ENCODE assay signal across 11 cellular contexts in the genomic region with DNA sequence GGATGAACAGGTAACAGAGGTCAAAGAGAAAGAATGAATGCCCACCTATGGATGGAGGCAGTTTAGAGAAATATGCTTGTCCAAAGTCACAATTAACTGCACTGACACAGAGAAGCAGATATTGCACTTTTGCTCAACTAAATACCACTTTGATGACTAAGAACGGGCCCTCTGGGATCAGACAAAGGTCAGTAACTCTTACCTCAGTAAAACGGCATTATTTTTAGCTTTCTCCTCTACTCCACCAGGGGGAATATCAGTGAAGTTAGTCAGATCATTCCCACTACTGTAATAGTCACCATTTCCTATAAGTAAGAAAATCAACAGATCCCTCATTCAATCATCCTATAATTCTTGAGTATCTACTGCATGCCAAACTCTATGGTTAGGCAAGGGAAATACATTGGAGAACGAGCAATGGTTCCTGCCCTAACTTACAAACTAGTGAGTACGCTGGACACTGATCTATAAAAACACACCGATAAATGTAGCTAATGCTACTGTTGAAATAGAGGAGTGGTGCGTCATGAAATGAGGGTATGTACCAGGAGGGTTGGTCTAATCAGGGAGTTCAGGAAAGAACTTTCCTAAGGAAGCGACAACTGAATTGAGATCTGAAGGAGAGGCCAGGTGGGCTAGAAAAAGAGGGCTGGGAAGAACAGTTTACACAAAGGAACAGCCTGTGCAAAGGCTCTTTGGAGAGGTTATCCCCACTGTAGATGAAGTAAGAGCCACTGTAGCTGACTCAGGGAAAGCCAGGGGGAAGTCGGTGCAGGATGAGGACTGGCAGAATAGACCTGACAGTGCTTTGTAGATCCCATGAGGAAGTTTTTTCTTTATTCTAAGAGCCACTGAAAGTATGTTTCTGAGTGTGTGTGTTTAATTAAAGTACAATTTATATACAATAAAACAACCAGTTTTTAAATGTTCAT. TPM values are rescaled to one million over a fixed set of nuclear protein-coding genes. Genes with fewer than 3 reads are reported as not detected.
DNase-seq lines count a peak whose midpoint lies in the region; ATAC-seq, FAIRE-seq and TF ChIP-seq lines count a peak whose summit lies in the region.
"Had no signal": no experiment of that assay in that cellular context is flagged by ENCODE, and none has a peak within 500 bp of the region (broad histone marks: within the 10 kb centered on the region; RNA-seq: fewer than 3 reads in every experiment).

No MANE protein-coding gene starts in this region.

- H3K36me3 ChIP-seq in K562 (ENCODE audit: control insufficient read depth, insufficient read depth, low read length) (peaks cover 86% of the 10 kb centered on the region), left lung (peaks cover 0 to 85% of the 10 kb centered on the region in 2 donors)
- H3K36me3 ChIP-seq: neutrophil had no signal

- TF ChIP-seq RAD21 in A549 (conservative IDR thresholded peaks at IDR 0.05 in 1 of 2, IDR thresholded peaks at IDR 0.05 in 1 of 2) (0 out of 5 replicates have a peak, but pooled peaks of 1 of the 2 experiments have one; percentile 22), K562 (CRISPR knock-in tag; conservative IDR thresholded peaks at IDR 0.05 in 1 of 2, IDR thresholded peaks at IDR 0.05 in 1 of 2) (peak in 1 of 2 experiments; percentile 49; a peak in 2 of 4 replicates)

- H3K4me1 ChIP-seq in A549: peaks cover 24% of the 10 kb centered on the region
- H3K4me1 ChIP-seq in K562 (replicated peaks in 1 of 2; ENCODE audit: control insufficient read depth in 2 of 2, insufficient read depth in 2 of 2, low read length in 2 of 2): peaks cover 0 to 33% of the 10 kb centered on the region in 2 experiments; a peak in 2 of 5 replicates
- H3K4me1 ChIP-seq in left lung: no peaks in the 10 kb centered on the region
- H3K4me1 ChIP-seq: testis had no signal

- H3K4me2 ChIP-seq in A549: peak overlapping the region; percentile 79
- H3K4me2 ChIP-seq in K562 (ENCODE audit: insufficient read depth, low read length): no peak overlapping the region

- intact Hi-C loops in K562 (cut with micrococcal nuclease): loop anchor here (1.0 kb wide), 1 partner anchor 30 kb away; no protein-coding TSS in a partner anchor
- intact Hi-C loops in left lung (cut with DNase I): no loop called here

- BruUV-seq in K562 (replicated peaks; lab: Mats Ljungman, UMichigan): no TSS peak

- peak overlapping the region; percentile 63 to 80; a peak in 5 of 6 replicates for H3K27ac ChIP-seq in A549
- H3K27ac ChIP-seq in K562 (ENCODE audit: extremely low read depth, low read depth, low read length): 0 out of 3 replicates have a peak overlapping the region, but pooled peaks have one; percentile 18
- H3K27ac ChIP-seq in left lung: no peak overlapping the region
- H3K27ac ChIP-seq in substantia nigra (ENCODE audit: low read depth, low read length, poor library complexity, severe bottlenecking): no peak overlapping the region
- H3K27ac ChIP-seq: neutrophil, testis had no signal

- 0 out of 3 replicates have a peak, but pooled peaks have one; percentile 21 for TF ChIP-seq CTCF in A549 (IDR thresholded peaks at IDR 0.05)
- TF ChIP-seq CTCF in K562 (IDR thresholded peaks at IDR 0.05 in 2 of 3, conservative IDR thresholded peaks at IDR 0.05 in 1 of 3; ENCODE audit: insufficient read depth in 2 of 3, low read depth in 1 of 3, low read length in 3 of 3): peak; percentile 29 to 42 (median 31); a peak in 3 of 6 replicates
- no peak for TF ChIP-seq CTCF in left lung (IDR thresholded peaks at IDR 0.05)

- FAIRE-seq in A549 (lab: Jason Lieb, UNC): no peak
- no peak for FAIRE-seq in K562 (lab: Jason Lieb, UNC)

- TF ChIP-seq EP300 in A549 (IDR thresholded peaks at IDR 0.05) (no peak), K562 (IDR thresholded peaks at IDR 0.05; ENCODE audit: low read length) (no peak)

- in situ Hi-C loops in K562 (cut with MboI): no loop called here

- H2AFZ ChIP-seq in K562 (ENCODE audit: low read depth, low read length): no peak overlapping the region

- H3K4me3 ChIP-seq in A549 (no peak overlapping the region), K562 (no peak overlapping the region), left lung (no peak overlapping the region)
- H3K4me3 ChIP-seq: testis had no signal

- H3K79me2 ChIP-seq in K562 (ENCODE audit: control insufficient read depth, insufficient read depth, low read length): no peaks in the 10 kb centered on the region

- 44% methylated on average over 8 of the region's 8 CpGs for WGBS in A549 (ENCODE audit: missing lambda C conversion rate)
- WGBS in K562 (ENCODE audit: insufficient coverage, low coverage, missing lambda C conversion rate): 55% methylated on average over 8 of the region's 8 CpGs

- TF ChIP-seq POLR2A in A549 (IDR thresholded peaks at IDR 0.05; ENCODE audit: low read length): no peak
- TF ChIP-seq POLR2A in K562 (conservative IDR thresholded peaks at IDR 0.05): no peak

- H3K9me3 ChIP-seq in A549: no peaks in the 10 kb centered on the region
- H3K9me3 ChIP-seq in K562 (replicated peaks; ENCODE audit: control insufficient read depth, insufficient read depth, low read depth, low read length): no peaks in the 10 kb centered on the region
- no peaks in the 10 kb centered on the region for H3K9me3 ChIP-seq in left lung
- H3K9me3 ChIP-seq: neutrophil, testis had no signal

- no peak overlapping the region for H3K9ac ChIP-seq in K562 (ENCODE audit: insufficient read depth in 1 of 2, low read depth in 2 of 2, low read length in 2 of 2)

- POLR2A ChIA-PET in A549 (lab: Yijun Ruan, JAX) (interaction anchor here (1.0 to 1.3 kb wide), 2 partner anchors 10 to 108 kb away, joined by 3 to 6 read pairs; a partner anchor contains a TSS), K562 (lab: Yijun Ruan, JAX) (interaction anchor here (0.7 to 2.6 kb wide), 6 partner anchors 9 to 782 kb away, joined by 3 to 15 read pairs (median 3); a partner anchor contains a TSS)

- no peaks in the 10 kb centered on the region for H3K9me1 ChIP-seq in K562 (ENCODE audit: control insufficient read depth, insufficient read depth, low read length)

- H3K27me3 ChIP-seq in K562 (ENCODE audit: control insufficient read depth in 2 of 2, insufficient read depth in 2 of 2, low read length in 2 of 2) (no peaks in the 10 kb centered on the region), left lung (no peaks in the 10 kb centered on the region)
- H3K27me3 ChIP-seq: neutrophil, testis had no signal

- ATAC-seq in A549 (peak; percentile 98), K562 (peak; percentile 81), left lung (peak; percentile 53)

- DNase-seq in A549 (ENCODE audit: low read depth in 1 of 2, low spot score in 1 of 2) (peak; percentile 61 to 68), HT-29 (ENCODE audit: low spot score) (peak; percentile 43), K562 (ENCODE audit: extremely low read depth in 1 of 4, low spot score in 3 of 4) (peak in 2 of 4 experiments; percentile 45 to 46), left lung (no peak), NCI-H524 (lab: John Stamatoyannopoulos, UW) (no peak), NCI-H187 treated with DMSO at 0.1 percent for 48 hours (lab: John Stamatoyannopoulos, UW) (no peak), nucleus accumbens (lab: John Stamatoyannopoulos, UW) (no peak), substantia nigra (lab: John Stamatoyannopoulos, UW) (no peak)
- DNase-seq: DMS 273 treated with DMSO at 0.1 percent for 48 hours, testis had no signal

- H4K20me1 ChIP-seq in K562 (replicated peaks; ENCODE audit: control insufficient read depth, insufficient read depth, low read length): no peaks in the 10 kb centered on the region

- CTCF ChIA-PET in A549 (lab: Yijun Ruan, JAX): interaction anchor here (0.7 to 3.1 kb wide), 8 partner anchors 9 to 84 kb away, joined by 3 to 12 read pairs (median 5); a partner anchor contains a TSS
- CTCF ChIA-PET in K562 (lab: Yijun Ruan, JAX; ENCODE audit: low intra/inter-chr PET ratio): no interaction called here

RNA-seq across cellular contexts. Expression of a gene that starts 9.2 kb away (rescaled TPM):
- 48.1 and 50.8 TPM in 2 replicates for polyA plus RNA-seq in A549 (2011; rRNA removed)
- 20.4 and 24.1 TPM in 2 replicates for polyA plus RNA-seq in A549 (2012; cell fraction: cytosol; rRNA removed)
- polyA plus RNA-seq in A549 (2012; cell fraction: nucleus; rRNA removed): 11.7 and 13.6 TPM in 2 replicates
- polyA plus RNA-seq in A549 (2017; fragmentation: RNase III; extraction: RNeasy Plus Mini Kit Qiagen cat#74134 plus additional on column Dnase treatment): 65.0 to 73.6 TPM (median 68.9 TPM) in 3 replicates
- 25.6 and 32.4 TPM in 2 replicates for polyA minus RNA-seq in A549 (2011; rRNA and poly(A)+ RNA removed)
- 0.10 and 2.0 TPM in 2 replicates for total RNA-seq in HT-29 (2014; rRNA removed; shearing (Covaris generic))
- total RNA-seq in K562 (2011; cell fraction: chromatin; rRNA removed; ENCODE audit: low replicate concordance): 61.5 and 71.7 TPM in 2 replicates
- total RNA-seq in K562 (2011; cell fraction: nucleolus; rRNA removed): 29.9 and 41.3 TPM in 2 replicates
- 42.9 and 50.0 TPM in 2 replicates for total RNA-seq in K562 (2011; cell fraction: nucleoplasm; rRNA removed)
- 142 and 150 TPM in 2 replicates for total RNA-seq in K562 (2014; rRNA removed)
- 157 and 171 TPM in 2 replicates for total RNA-seq in K562 (2014; rRNA removed; fragmentation: Illumina TruSeq; extraction: Trizol)
- 141 and 142 TPM in 2 replicates for total RNA-seq in K562 (2015; rRNA removed; fragmentation: Illumina TruSeq; extraction: Trizol)
- 101 and 104 TPM in 2 replicates for total RNA-seq in K562 (2021)
- polyA plus RNA-seq in K562 (2011; rRNA removed): 62.1 and 80.7 TPM in 2 replicates
- 51.6 and 74.1 TPM in 2 replicates for polyA plus RNA-seq in K562 (2011; cell fraction: cytosol; rRNA removed)
- polyA plus RNA-seq in K562 (2011; cell fraction: nucleus; rRNA removed): 59.0 and 69.0 TPM in 2 replicates
- polyA plus RNA-seq in K562 (2012): 92.5 and 178 TPM in 2 replicates
- 179 and 228 TPM in 2 replicates for polyA plus RNA-seq in K562 (2014; fragmentation: Illumina TruSeq; extraction: Trizol)
- polyA plus RNA-seq in K562 (2014; fragmentation: Nextera tagmentation; extraction: Ambion mirVana): 100 to 1,000 TPM; 332 to 377 TPM
- 88.9 and 114 TPM in 2 replicates for polyA plus RNA-seq in K562 (2014; rRNA removed)
- 134 and 145 TPM in 2 replicates for polyA minus RNA-seq in K562 (2011; rRNA and poly(A)+ RNA removed)
- 41.0 and 57.7 TPM in 2 replicates for polyA minus RNA-seq in K562 (2011; cell fraction: cytosol; rRNA and poly(A)+ RNA removed)
- 22.3 and 36.7 TPM in 2 replicates for polyA minus RNA-seq in K562 (2011; cell fraction: nucleus; rRNA and poly(A)+ RNA removed)
- total RNA-seq in left lung: 10 to 100 TPM; 34.4 to 42.0 TPM

RNA-seq across cellular contexts. Expression of a gene that starts 47.3 kb away (rescaled TPM):
- not detected in 2 replicates for polyA plus RNA-seq in A549 (2011; rRNA removed)
- polyA plus RNA-seq in A549 (2012; cell fraction: cytosol; rRNA removed): not detected in 2 replicates
- polyA plus RNA-seq in A549 (2012; cell fraction: nucleus; rRNA removed): not detected in 2 replicates
- polyA plus RNA-seq in A549 (2017; fragmentation: RNase III; extraction: RNeasy Plus Mini Kit Qiagen cat#74134 plus additional on column Dnase treatment): not detected in 3 replicates
- not detected in 2 replicates for polyA minus RNA-seq in A549 (2011; rRNA and poly(A)+ RNA removed)
- total RNA-seq in HT-29 (2014; rRNA removed; shearing (Covaris generic)): not detected in 2 replicates
- not detected in 2 replicates for total RNA-seq in K562 (2011; cell fraction: chromatin; rRNA removed; ENCODE audit: low replicate concordance)
- not detected in 2 replicates for total RNA-seq in K562 (2011; cell fraction: nucleolus; rRNA removed)
- not detected in 2 replicates for total RNA-seq in K562 (2011; cell fraction: nucleoplasm; rRNA removed)
- total RNA-seq in K562 (2014; rRNA removed): not detected in 2 replicates
- total RNA-seq in K562 (2014; rRNA removed; fragmentation: Illumina TruSeq; extraction: Trizol): not detected in 2 replicates
- total RNA-seq in K562 (2015; rRNA removed; fragmentation: Illumina TruSeq; extraction: Trizol): not detected in 2 replicates
- not detected in 2 replicates for total RNA-seq in K562 (2021)
- not detected in 2 replicates for polyA plus RNA-seq in K562 (2011; rRNA removed)
- not detected in 2 replicates for polyA plus RNA-seq in K562 (2011; cell fraction: cytosol; rRNA removed)
- polyA plus RNA-seq in K562 (2011; cell fraction: nucleus; rRNA removed): not detected in 2 replicates
- not detected in 2 replicates for polyA plus RNA-seq in K562 (2012)
- not detected in 2 replicates for polyA plus RNA-seq in K562 (2014; fragmentation: Illumina TruSeq; extraction: Trizol)
- polyA plus RNA-seq in K562 (2014; fragmentation: Nextera tagmentation; extraction: Ambion mirVana): not detected
- not detected in 2 replicates for polyA plus RNA-seq in K562 (2014; rRNA removed)
- not detected in 2 replicates for polyA minus RNA-seq in K562 (2011; rRNA and poly(A)+ RNA removed)
- not detected in 2 replicates for polyA minus RNA-seq in K562 (2011; cell fraction: cytosol; rRNA and poly(A)+ RNA removed)
- polyA minus RNA-seq in K562 (2011; cell fraction: nucleus; rRNA and poly(A)+ RNA removed): not detected in 2 replicates
- total RNA-seq in left lung: not detected

Comparison
In these comparisons a context has a peak if more than half of its experiments do, and no peak if none do; other contexts are left out.
1. DNase-seq: peak in A549 (2 of 2) and HT-29 (single experiment); none in left lung (0 of 2), NCI-H524 (0 of 2), NCI-H187 treated with DMSO at 0.1 percent for 48 hours (single experiment), nucleus accumbens (0 of 56) and substantia nigra (0 of 49).
2. H3K27ac ChIP-seq: peak in A549 (2 of 2) and K562 (single experiment); none in left lung (0 of 2) and substantia nigra (single experiment).
3. CTCF ChIP-seq: peak in A549 (single experiment) and K562 (3 of 3); none in left lung (0 of 2).
4. RNA of a gene that starts 9.2 kb away (total RNA-seq): 29.9 to 171 TPM in K562 and 34.4 to 42.0 TPM in left lung; 0.10 to 2.0 TPM in HT-29; every median in the first group is over 10 times any median in the second.
5. Peak in every context shown above with its lines, with median percentiles within 50 percentile points of each other: ATAC-seq.